ENCODE assay signal across 21 cellular contexts in genomic region chr9:107665057-107665456, GRCh38.
"Had no signal": no experiment of that assay in that cellular context is flagged by ENCODE, and none has a peak within 500 bp of the region (broad histone marks: within the 10 kb centered on the region; RNA-seq: fewer than 3 reads in every experiment).

No MANE protein-coding gene starts in this region.

- H3K36me3 ChIP-seq: left lung, lower lobe of right lung, ovary, right atrium auricular region, right lobe of liver, tibial nerve, uterus had no signal

- H3K27ac ChIP-seq: left lung, lower lobe of right lung, ovary, right atrium auricular region, right lobe of liver, skin epidermis, tibial nerve, uterus had no signal

- DNase-seq: hypothalamus; immature natural killer cell; kidney; left colon; left lung; lower lobe of right lung; mammary epithelial cell; mesenchymal stem cell; naive thymus-derived CD4-positive, alpha-beta T cell; ovary; right lobe of liver; stimulated activated CD4-positive, alpha-beta T cell treated with anti-CD3 and anti-CD28 coated beads, Interleukin-12 subunit alpha, Interleukin-12 subunit beta, amount 100 ng/mL, for 4 hours; stimulated activated CD4-positive, alpha-beta T cell treated with anti-CD3 and anti-CD28 coated beads, Interleukin-15, amount 100 ng/mL, for 24 hours; stimulated activated CD4-positive, alpha-beta T cell treated with anti-CD3 and anti-CD28 coated beads, Interleukin-2, amount 100 ng/mL, for 24 hours; stimulated activated CD4-positive, alpha-beta T cell treated with anti-CD3 and anti-CD28 coated beads, Interleukin-4, amount 100 ng/mL, for 1 hour; stimulated activated naive CD4-positive, alpha-beta T cell; uterus had no signal

- H3K4me3 ChIP-seq: left lung, lower lobe of right lung, ovary, right atrium auricular region, right lobe of liver, skin epidermis, tibial nerve, uterus had no signal

- H3K9me3 ChIP-seq: left lung, lower lobe of right lung, ovary, right atrium auricular region, right lobe of liver, tibial nerve, uterus had no signal

- H3K27me3 ChIP-seq: left lung, ovary, right atrium auricular region, right lobe of liver, tibial nerve, uterus had no signal

- ATAC-seq: left colon; left lung; lower lobe of right lung; naive thymus-derived CD4-positive, alpha-beta T cell; natural killer cell treated with Interleukin-12 subunit alpha and Interleukin-12 subunit beta and Interleukin-15 and Interleukin-18, amount 100 ng/mL, for 72 hours; right lobe of liver had no signal

- H3K4me1 ChIP-seq: right lobe of liver, uterus had no signal
